Comparison of ENCODE assay signal across 11 cellular contexts in genomic region chr11:76674517-76675400, GRCh38. TPM values are rescaled to one million over a fixed set of nuclear protein-coding genes. Genes with fewer than 3 reads are reported as not detected.
DNase-seq lines count a peak whose midpoint lies in the region; ATAC-seq, FAIRE-seq and TF ChIP-seq lines count a peak whose summit lies in the region.
"Had no signal": no experiment of that assay in that cellular context is flagged by ENCODE, and none has a peak within 500 bp of the region (broad histone marks: within the 10 kb centered on the region; RNA-seq: fewer than 3 reads in every experiment).

No MANE protein-coding gene starts in this region.

- no peak overlapping the region for H3K4me3 ChIP-seq in HCT116 (replicated peaks in 1 of 2; ENCODE audit: low read depth in 1 of 2, low read length in 2 of 2)
- H3K4me3 ChIP-seq in Panc1 (ENCODE audit: low read depth in 2 of 2, low read length in 2 of 2): no peak overlapping the region
- no peak overlapping the region for H3K4me3 ChIP-seq in neuronal stem cell (ENCODE audit: low read length in 2 of 2)
- H3K4me3 ChIP-seq in CD8-positive, alpha-beta T cell (ENCODE audit: low read depth, low read length): no peak overlapping the region

- RAD21 ChIA-PET in HCT116 (lab: Charles Lee; ENCODE audit: low non-redundant PET in 1 of 2, low total read pairs in 2 of 2, uncharacterized antibody in 2 of 2, unreplicated experiment in 2 of 2): no interaction called here

- no peaks in the 10 kb centered on the region for H3K9me2 ChIP-seq in HCT116 (ENCODE audit: insufficient read depth)

- H2BK12ac ChIP-seq in neuronal stem cell (ENCODE audit: low read length): no peak overlapping the region

- H3K4me1 ChIP-seq in HCT116 (ENCODE audit: control insufficient read depth in 1 of 2, insufficient read depth in 2 of 2, low read length in 2 of 2) (peaks cover 0 to 11% of the 10 kb centered on the region in 2 experiments; a peak in 2 of 4 replicates), Panc1 (ENCODE audit: control insufficient read depth, insufficient read depth, low read length) (peaks cover 3% of the 10 kb centered on the region; the same call in 1 of the 2 replicates), neuronal stem cell (ENCODE audit: control insufficient read depth in 2 of 2, insufficient read depth in 1 of 2, low read depth in 1 of 2, low read length in 2 of 2) (peaks cover 3 to 7% of the 10 kb centered on the region in 2 donors)
- H3K4me1 ChIP-seq in CD8-positive, alpha-beta T cell (ENCODE audit: insufficient read depth, low read length): peaks cover 27% of the 10 kb centered on the region

- H3K27me3 ChIP-seq in HCT116 (ENCODE audit: insufficient read depth, low read length): peaks cover 4% of the 10 kb centered on the region; the same call in 1 of the 2 replicates
- H3K27me3 ChIP-seq in Panc1 (ENCODE audit: control insufficient read depth, insufficient read depth, low read length): peaks cover 3% of the 10 kb centered on the region
- H3K27me3 ChIP-seq in neuronal stem cell (ENCODE audit: control insufficient read depth in 3 of 3, insufficient read depth in 3 of 3, low read depth in 1 of 3, low read length in 3 of 3): peaks cover 0 to 77% (median 4%) of the 10 kb centered on the region in 3 experiments
- no peaks in the 10 kb centered on the region for H3K27me3 ChIP-seq in CD8-positive, alpha-beta T cell (ENCODE audit: insufficient read depth, low read length)

- peaks cover 10% of the 10 kb centered on the region for H3K27me3 Mint-ChIP-seq in CD8-positive, alpha-beta T cell (ENCODE audit: low read depth)

- H2BK120ac ChIP-seq in neuronal stem cell (ENCODE audit: low read depth, low read length): peak overlapping the region; percentile 5

- TF ChIP-seq POLR2A in HCT116 (IDR thresholded peaks at IDR 0.05; ENCODE audit: borderline replicate concordance, extremely low read depth, insufficient read depth, insufficient read length): no peak

- H2AK5ac ChIP-seq in neuronal stem cell (ENCODE audit: low read depth, low read length): peak overlapping the region; percentile 36

- peak overlapping the region; percentile 21 for H2BK15ac ChIP-seq in neuronal stem cell (ENCODE audit: low read length)

- BruUV-seq in HCT116 (replicated peaks; lab: Mats Ljungman, UMichigan) (no TSS peak), Panc1 (replicated peaks; lab: Mats Ljungman, UMichigan) (no TSS peak)

- in situ Hi-C loops in Panc1 (cut with HindIII; ENCODE audit: low pct_unique_long_range_greater_than_20kb, low sequenced_read_pairs): no loop called here

- peak; percentile 82 for FAIRE-seq in GM18507 (lab: Jason Lieb, UNC)

- H3K9ac ChIP-seq in HCT116 (ENCODE audit: low read length): no peak overlapping the region
- H3K9ac ChIP-seq in neuronal stem cell (ENCODE audit: low read depth, low read length, poor library complexity): no peak overlapping the region

- no peak overlapping the region for H4K91ac ChIP-seq in neuronal stem cell (ENCODE audit: low read depth, low read length, poor library complexity)

- peak overlapping the region; percentile 50 for H2BK5ac ChIP-seq in neuronal stem cell (ENCODE audit: low read length)

- no peaks in the 10 kb centered on the region for H3K9me3 ChIP-seq in HCT116 (ENCODE audit: control insufficient read depth in 1 of 2, insufficient read depth in 1 of 2, low read depth in 1 of 2, low read length in 2 of 2)
- no peaks in the 10 kb centered on the region for H3K9me3 ChIP-seq in Panc1 (ENCODE audit: control insufficient read depth, insufficient read depth, low read depth, low read length)
- no peaks in the 10 kb centered on the region for H3K9me3 ChIP-seq in neuronal stem cell (replicated peaks in 1 of 2; ENCODE audit: control insufficient read depth in 2 of 2, insufficient read depth in 1 of 2, low read depth in 1 of 2, low read length in 2 of 2)
- no peaks in the 10 kb centered on the region for H3K9me3 ChIP-seq in CD8-positive, alpha-beta T cell (ENCODE audit: low read length)

- no peaks in the 10 kb centered on the region for H3K79me1 ChIP-seq in neuronal stem cell (ENCODE audit: low read depth, low read length)

- H3K14ac ChIP-seq in neuronal stem cell (ENCODE audit: low read length): no peak overlapping the region

- H3K18ac ChIP-seq in neuronal stem cell (ENCODE audit: low read length): no peak overlapping the region

- no peaks in the 10 kb centered on the region for H3K79me2 ChIP-seq in HCT116 (ENCODE audit: insufficient read depth, low read length)

- no peak overlapping the region for H4K8ac ChIP-seq in neuronal stem cell (ENCODE audit: low read depth, low read length)

- peak overlapping the region; percentile 16 for H3K23ac ChIP-seq in neuronal stem cell (ENCODE audit: low read depth, low read length, poor library complexity)

- no peak for TF ChIP-seq CTCF in HCT116 (IDR thresholded peaks at IDR 0.05 in 2 of 3, conservative IDR thresholded peaks at IDR 0.05 in 1 of 3; ENCODE audit: borderline replicate concordance in 1 of 3, insufficient read depth in 1 of 3, low read depth in 2 of 3, low read length in 2 of 3)
- TF ChIP-seq CTCF in Panc1 (IDR thresholded peaks at IDR 0.05): no peak
- TF ChIP-seq CTCF in CD8-positive, alpha-beta T cell (IDR thresholded peaks at IDR 0.05): no peak

- no peaks in the 10 kb centered on the region for H4K20me1 ChIP-seq in HCT116 (ENCODE audit: insufficient read depth)

- TF ChIP-seq RAD21 in HCT116 (IDR thresholded peaks at IDR 0.05; ENCODE audit: low read depth): peak; percentile 4; the same call in 1 of the 2 replicates

- H3K4me2 ChIP-seq in HCT116 (ENCODE audit: low read length): no peak overlapping the region
- H3K4me2 ChIP-seq in neuronal stem cell (ENCODE audit: insufficient read depth, low read length, poor library complexity, severe bottlenecking): no peak overlapping the region

- WGBS in neuronal stem cell (ENCODE audit: extremely low coverage in 2 of 2, insufficient read length in 2 of 2, insufficient replicate concordance in 1 of 2), 2 donors: no CpG with 5 or more reads among the region's 14 CpGs

- no peak overlapping the region for H2AFZ ChIP-seq in HCT116 (ENCODE audit: low read depth, low read length, poor library complexity, severe bottlenecking)
- H2AFZ ChIP-seq in neuronal stem cell (ENCODE audit: low read length): no peak overlapping the region

- DNase-seq in GM18507 (ENCODE audit: extremely low spot score, insufficient read length, low read depth) (peak; percentile 46), HCT116 (ENCODE audit: low read depth, low spot score) (no peak), Panc1 (ENCODE audit: low read depth, low spot score) (no peak), neuronal stem cell (ENCODE audit: low spot score) (no peak), occipital lobe (lab: John Stamatoyannopoulos, UW) (no peak), NCI-H774 (lab: John Stamatoyannopoulos, UW) (no peak), activated T-cell treated with anti-CD3 and anti-CD28 coated beads for 4 hours (no peak)
- no peak for DNase-seq in CD8-positive, alpha-beta T cell
- DNase-seq: NCI-H1092 had no signal

- no peak overlapping the region for H3K4me3 Mint-ChIP-seq in CD8-positive, alpha-beta T cell
- H3K4me3 Mint-ChIP-seq: central memory CD8-positive, alpha-beta T cell; naive thymus-derived CD8-positive, alpha-beta T cell had no signal

- H3K27ac Mint-ChIP-seq in CD8-positive, alpha-beta T cell: no peak overlapping the region
- H3K27ac Mint-ChIP-seq: naive thymus-derived CD8-positive, alpha-beta T cell had no signal

- no peaks in the 10 kb centered on the region for H3K9me3 Mint-ChIP-seq in CD8-positive, alpha-beta T cell
- H3K9me3 Mint-ChIP-seq: central memory CD8-positive, alpha-beta T cell; naive thymus-derived CD8-positive, alpha-beta T cell had no signal

- no peaks in the 10 kb centered on the region for H3K36me3 Mint-ChIP-seq in CD8-positive, alpha-beta T cell
- H3K36me3 Mint-ChIP-seq: naive thymus-derived CD8-positive, alpha-beta T cell had no signal

- H3K4me1 Mint-ChIP-seq in CD8-positive, alpha-beta T cell (ENCODE audit: low read depth): peaks cover 24% of the 10 kb centered on the region

- H3K27ac ChIP-seq in HCT116 (ENCODE audit: low read depth, low read length) (no peak overlapping the region), Panc1 (ENCODE audit: low read length) (no peak overlapping the region), neuronal stem cell (replicated peaks; ENCODE audit: low read length) (no peak overlapping the region)
- no peak overlapping the region for H3K27ac ChIP-seq in CD8-positive, alpha-beta T cell (ENCODE audit: low read depth, low read length)

- H3K36me3 ChIP-seq in HCT116 (ENCODE audit: control insufficient read depth in 1 of 2, insufficient read depth in 2 of 2, low read length in 2 of 2) (no peaks in the 10 kb centered on the region), Panc1 (ENCODE audit: control insufficient read depth, insufficient read depth, low read length) (no peaks in the 10 kb centered on the region), neuronal stem cell (replicated peaks in 1 of 2; ENCODE audit: control insufficient read depth in 2 of 2, insufficient read depth in 2 of 2, low read length in 2 of 2) (no peaks in the 10 kb centered on the region)
- H3K36me3 ChIP-seq in CD8-positive, alpha-beta T cell (ENCODE audit: insufficient read depth, low read length): no peaks in the 10 kb centered on the region

- intact Hi-C loops in HCT116 (cut with micrococcal nuclease): no loop called here
- intact Hi-C loops in Panc1 (cut with micrococcal nuclease; ENCODE audit: unreplicated experiment): no loop called here
- intact Hi-C loops in CD8-positive, alpha-beta T cell (cut with DNase I, micrococcal nuclease): no loop called here

- POLR2A ChIA-PET in HCT116 (lab: Charles Lee): no interaction called here
- POLR2A ChIA-PET in Panc1 (lab: Charles Lee): no interaction called here
- POLR2A ChIA-PET in CD8-positive, alpha-beta T cell (lab: Charles Lee): interaction anchor here (1.8 kb wide), 1 partner anchor 11 kb away, joined by 4 read pairs; no protein-coding TSS in a partner anchor

- ATAC-seq in HCT116 (no peak), Panc1 (peak; percentile 10; the same call in 1 of the 2 replicates)
- no peak for ATAC-seq in CD8-positive, alpha-beta T cell
- ATAC-seq: naive thymus-derived CD8-positive, alpha-beta T cell had no signal

- H3K4ac ChIP-seq in neuronal stem cell (ENCODE audit: low read length): no peak overlapping the region

- CTCF ChIA-PET in HCT116 (lab: Charles Lee): no interaction called here
- CTCF ChIA-PET in Panc1 (lab: Charles Lee): interaction anchor here (1.5 kb wide), 1 partner anchor 76 kb away, joined by 3 read pairs; no protein-coding TSS in a partner anchor
- CTCF ChIA-PET in CD8-positive, alpha-beta T cell (lab: Charles Lee): interaction anchor here (0.9 to 1.2 kb wide), 2 partner anchors 47 to 468 kb away, joined by 3 read pairs; no protein-coding TSS in a partner anchor

TF ChIP-seq in HCT116, 20 proteins besides CTCF, POLR2A, EP300 and RAD21:
- TF ChIP-seq SP1 (IDR thresholded peaks at IDR 0.05; ENCODE audit: low read depth): no peak
- no peak for TF ChIP-seq CEBPB (IDR thresholded peaks at IDR 0.05; ENCODE audit: low read depth)
- no peak for TF ChIP-seq EZH2phosphoT487 (IDR thresholded peaks at IDR 0.05; ENCODE audit: borderline replicate concordance)
TF ChIP-seq in HCT116: peak in this region for 0.

RNA-seq across cellular contexts. Expression of gene LRRC32, which starts 4.2 kb away (rescaled TPM):
- total RNA-seq in HCT116 (2021; ENCODE audit: unreplicated experiment) (0.54 TPM), Panc1 (2021; ENCODE audit: unreplicated experiment) (0.15 TPM), occipital lobe (1.1 TPM)
- 0.12 TPM in 2 replicates for polyA plus RNA-seq in HCT116 (2012)
- 0.08 TPM for polyA plus RNA-seq in Panc1 (2012; ENCODE audit: insufficient read length)
- 0.91 TPM for polyA plus RNA-seq in neuronal stem cell (2013, experiment 1 of 2)
- 1.1 TPM for polyA plus RNA-seq in neuronal stem cell (2013, experiment 2 of 2)
- total RNA-seq in CD8-positive, alpha-beta T cell: under 1 TPM; 0.31 to 0.68 TPM
- polyA plus RNA-seq: naive thymus-derived CD8-positive, alpha-beta T cell had no signal
